In the genomic region with DNA sequence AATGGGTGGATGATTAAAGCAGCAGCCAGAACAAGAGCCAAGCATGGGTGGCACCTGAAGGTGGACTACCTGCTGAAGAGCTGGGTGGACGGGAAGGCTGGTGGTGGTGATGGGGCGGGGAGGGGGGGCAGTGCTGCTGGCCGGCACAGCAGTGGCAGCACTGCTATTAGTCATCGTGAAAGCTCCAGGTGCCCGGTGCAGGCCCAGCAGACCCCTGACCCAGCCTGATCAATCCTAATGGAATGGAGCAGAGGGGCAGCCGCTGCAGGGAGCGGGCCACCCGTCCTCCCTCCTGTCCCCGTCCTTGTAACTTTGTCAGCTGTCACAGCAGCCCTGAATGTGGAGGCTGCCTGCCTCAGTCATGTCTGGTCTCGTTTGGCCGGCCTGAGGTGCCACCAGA, we compare ENCODE assay signal across 27 cellular contexts.
"Had no signal": no experiment of that assay in that cellular context is flagged by ENCODE, and none has a peak within 500 bp of the region (broad histone marks: within the 10 kb centered on the region; RNA-seq: fewer than 3 reads in every experiment).

No MANE protein-coding gene starts in this region.

- H3K79me2 ChIP-seq: parathyroid adenoma had no signal

- DNase-seq: naive thymus-derived CD4-positive, alpha-beta T cell; natural killer cell; ovary; psoas muscle; right cardiac atrium; sigmoid colon; small intestine; stimulated activated CD4-positive, alpha-beta T cell treated with anti-CD3 and anti-CD28 coated beads, Interleukin-12 subunit alpha, Interleukin-12 subunit beta, amount 100 ng/mL, for 4 hours; stimulated activated CD4-positive, alpha-beta T cell treated with anti-CD3 and anti-CD28 coated beads, Interleukin-1b, Interleukin-23, amount 100 ng/mL, for 48 hours; stimulated activated CD4-positive, alpha-beta T cell treated with anti-CD3 and anti-CD28 coated beads, Interleukin-4, amount 100 ng/mL, for 1 hour; stimulated activated CD4-positive, alpha-beta T cell treated with anti-CD3 and anti-CD28 coated beads, Interleukin-4, amount 100 ng/mL, for 4 hours; stimulated activated CD8-positive, alpha-beta memory T cell treated with anti-CD3 and anti-CD28 coated beads, Interleukin-4, amount 100 ng/mL, for 48 hours; stimulated activated naive CD4-positive, alpha-beta T cell; stimulated activated naive CD8-positive, alpha-beta T cell treated with anti-CD3 and anti-CD28 coated beads, Interleukin-15, amount 100 ng/mL, for 72 hours; stimulated activated naive CD8-positive, alpha-beta T cell treated with anti-CD3 and anti-CD28 coated beads, Interleukin-15, Interleukin-2, amounts not matched to agents 100 U/mL and 50 U/mL, for 24 hours; substantia nigra; tibial artery; transverse colon; upper lobe of right lung; uterus had no signal

- H3K4me3 ChIP-seq: neural progenitor cell, ovary, psoas muscle, right lobe of liver, sigmoid colon, suprapubic skin, thoracic aorta, tibial artery, transverse colon, upper lobe of right lung, uterus had no signal

- ATAC-seq: naive thymus-derived CD4-positive, alpha-beta T cell; natural killer cell; psoas muscle; right cardiac atrium; right lobe of liver; stimulated activated memory B cell treated with anti-CD40 and anti-IgM and Interleukin-4, amounts not matched to agents 10 μg/mL and 1 μg/mL and 100 μg/mL, for 72 hours; stimulated activated naive CD8-positive, alpha-beta T cell treated with anti-CD3 and anti-CD28 coated beads, Interleukin-15, amount 100 ng/mL, for 72 hours; stimulated activated naive CD8-positive, alpha-beta T cell treated with anti-CD3 and anti-CD28 coated beads, Interleukin-15, Interleukin-2, amounts not matched to agents 100 U/mL and 50 U/mL, for 24 hours; upper lobe of right lung had no signal

- H3K27ac ChIP-seq: neural progenitor cell, neutrophil, ovary, parathyroid adenoma, psoas muscle, right lobe of liver, sigmoid colon, suprapubic skin, thoracic aorta, tibial artery, transverse colon, upper lobe of right lung, uterus had no signal

- H3K9me3 ChIP-seq: neutrophil, ovary, psoas muscle, right lobe of liver, suprapubic skin, transverse colon, upper lobe of right lung, uterus had no signal

- H3K9ac ChIP-seq: neural progenitor cell, parathyroid adenoma had no signal

- H2AFZ ChIP-seq: neural progenitor cell, parathyroid adenoma had no signal

- H3K4me1 ChIP-seq: psoas muscle, right lobe of liver, uterus had no signal

- H3K27me3 ChIP-seq: ovary, right lobe of liver, uterus had no signal

- H3K36me3 ChIP-seq: neural progenitor cell, neutrophil, ovary, right lobe of liver, sigmoid colon, suprapubic skin, thoracic aorta, tibial artery, transverse colon, upper lobe of right lung, uterus had no signal

- H3K4me2 ChIP-seq: neural progenitor cell had no signal
